ENCODE assay signal across 8 cellular contexts in the genomic region with DNA sequence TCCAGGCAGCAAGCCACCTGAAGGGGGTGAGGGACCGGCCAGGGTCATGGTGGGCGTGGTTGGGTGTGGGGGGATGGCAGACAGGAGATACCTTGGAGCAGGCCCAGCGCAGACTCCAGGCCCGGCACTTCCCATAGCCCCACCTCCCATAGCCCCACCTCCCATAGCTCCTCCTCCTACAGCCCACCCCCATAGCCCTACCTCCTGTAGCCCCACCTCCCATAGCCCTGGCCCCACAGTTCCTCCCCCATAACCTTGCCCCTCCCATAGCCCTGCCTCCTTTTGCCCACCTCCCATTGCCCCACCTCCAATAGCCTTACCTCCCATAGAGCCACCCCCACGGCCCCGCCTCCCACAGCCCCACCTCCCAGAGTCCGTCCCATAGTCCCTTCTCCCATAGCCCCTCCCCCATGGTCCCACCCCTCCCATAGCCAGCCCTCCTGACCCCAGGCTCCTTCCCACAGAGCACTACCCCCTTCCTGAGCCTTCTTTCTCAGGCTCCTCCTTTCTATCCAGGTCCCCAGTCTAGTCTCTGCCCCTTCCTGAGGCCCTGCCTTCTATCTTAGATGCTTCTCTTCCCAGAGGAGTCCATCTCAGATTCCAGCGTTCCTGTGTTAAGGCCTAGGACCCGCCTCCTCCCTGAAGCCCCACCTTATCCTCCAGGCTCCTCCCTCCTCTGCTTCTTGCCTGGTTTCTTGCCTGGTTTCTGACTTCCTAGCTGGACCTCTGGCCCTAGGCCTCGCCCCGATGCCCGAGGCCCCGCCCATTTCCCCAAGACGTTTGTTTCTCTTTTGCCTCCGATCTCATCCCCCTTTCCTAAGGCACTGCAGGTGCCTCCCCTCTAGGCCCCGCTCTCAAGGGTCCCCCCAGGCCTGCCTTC. TPM values are rescaled to one million over a fixed set of nuclear protein-coding genes. Genes with fewer than 3 reads are reported as not detected.
DNase-seq lines count a peak whose midpoint lies in the region; ATAC-seq and TF ChIP-seq lines count a peak whose summit lies in the region.

No MANE protein-coding gene starts in this region.

- H3K36me3 Mint-ChIP-seq in nephron progenitor cell (ENCODE audit: low read depth): peaks cover 6% of the 10 kb centered on the region

- no peaks in the 10 kb centered on the region for H3K27me3 Mint-ChIP-seq in nephron progenitor cell (ENCODE audit: low read depth, poor library complexity)

- H3K9me3 Mint-ChIP-seq in nephron progenitor cell: no peaks in the 10 kb centered on the region

- DNase-seq in ACHN: peak; percentile 87
- peak; percentile 73 for DNase-seq in RPMI8226
- DNase-seq in nephron progenitor cell: peak; percentile 96
- no peak for DNase-seq in DMS79 treated with DMSO at 0.1 percent for 48 hours (lab: John Stamatoyannopoulos, UW)
- no peak for DNase-seq in effector CD4-positive, alpha-beta T cell

- peak overlapping the region; percentile 98 for H3K27ac Mint-ChIP-seq in nephron progenitor cell

- peak overlapping the region; percentile 80 for H3K4me3 Mint-ChIP-seq in nephron progenitor cell

- peaks cover 56% of the 10 kb centered on the region for H3K4me1 Mint-ChIP-seq in nephron progenitor cell

- in situ Hi-C loops in ACHN (cut with HindIII; ENCODE audit: low pct_ligation_motif_present, low pct_unique_long_range_greater_than_20kb, low sequenced_read_pairs): no loop called here

- no peak for TF ChIP-seq CTCF in nephron progenitor cell (IDR thresholded peaks at IDR 0.05)

- ATAC-seq in GM18867 (IDR thresholded peaks at IDR 0.05; ENCODE audit: unreplicated experiment): peak; percentile 62
- ATAC-seq in esophagus mucosa: peak; percentile 33
- no peak for ATAC-seq in HG03025 (IDR thresholded peaks at IDR 0.05; ENCODE audit: low FRiP score, unreplicated experiment)

RNA-seq across cellular contexts. Expression of a gene that starts 46.8 kb away (rescaled TPM):
- 6.2 TPM for total RNA-seq in esophagus mucosa

RNA-seq across cellular contexts. Expression of a gene that starts 52.4 kb away (rescaled TPM):
- total RNA-seq in esophagus mucosa: 21.0 TPM

Comparison
In these comparisons a context has a peak if more than half of its experiments do, and no peak if none do; other contexts are left out.
1. DNase-seq: peak in ACHN (single experiment), RPMI8226 (single experiment) and nephron progenitor cell (single experiment); none in DMS79 treated with DMSO at 0.1 percent for 48 hours (single experiment) and effector CD4-positive, alpha-beta T cell (single experiment).